9 cellular contexts compared by ENCODE assay signal in genomic region chrX:153032397-153033118, GRCh38. TPM values are rescaled to one million over a fixed set of nuclear protein-coding genes. Genes with fewer than 3 reads are reported as not detected.
A peak's percentile ranks its signal among the peaks of the same experiment; 100 is the strongest.
DNase-seq lines count a peak whose midpoint lies in the region; FAIRE-seq and TF ChIP-seq lines count a peak whose summit lies in the region.
"Had no signal": no experiment of that assay in that cellular context is flagged by ENCODE, and none has a peak within 500 bp of the region (broad histone marks: within the 10 kb centered on the region; RNA-seq: fewer than 3 reads in every experiment).

No MANE protein-coding gene starts in this region.

- H3K4me1 ChIP-seq in osteoblast (ENCODE audit: insufficient read depth, low read length) = peaks cover 5% of the 10 kb centered on the region
- no peaks in the 10 kb centered on the region for H3K4me1 ChIP-seq in testis

- H3K27me3 ChIP-seq in osteoblast (ENCODE audit: insufficient read depth, low read length) (no peaks in the 10 kb centered on the region), testis (no peaks in the 10 kb centered on the region)

- TF ChIP-seq POLR2A in testis (IDR thresholded peaks at IDR 0.05) = no peak

- peak overlapping the region; percentile 61 for H3K4me3 ChIP-seq in osteoblast (ENCODE audit: insufficient read depth, low read length)
- peak overlapping the region; percentile 24 to 51 for H3K4me3 ChIP-seq in testis

- peak; percentile 86 for FAIRE-seq in GM19239 (lab: Jason Lieb, UNC)

- TF ChIP-seq CTCF in osteoblast (IDR thresholded peaks at IDR 0.05; ENCODE audit: extremely low read depth, low read depth, low read length) (peak; percentile 57), testis (IDR thresholded peaks at IDR 0.05) (peak; percentile 67 to 91 (median 81))

- WGBS in testis, 2 donors = 3 to 21% methylated on average over 24 to 37 of the region's 64 CpGs

- H4K20me1 ChIP-seq in osteoblast (ENCODE audit: insufficient read depth, low read length) = no peaks in the 10 kb centered on the region

- H3K9me3 ChIP-seq in osteoblast (ENCODE audit: low read depth, low read length) (no peaks in the 10 kb centered on the region), testis (no peaks in the 10 kb centered on the region)

- H3K4me2 ChIP-seq in osteoblast (ENCODE audit: insufficient read depth, low read length) = peak overlapping the region; percentile 61

- DNase-seq in C1 segment of cervical spinal cord (lab: John Stamatoyannopoulos, UW) = peak in 12 of 14 donors; percentile 4 to 72 (median 28)
- peak; percentile 68 for DNase-seq in GM19239 (ENCODE audit: insufficient read length, low spot score)
- peak; percentile 63 for DNase-seq in HPDE6-E6E7 (ENCODE audit: extremely low spot score)
- DNase-seq in RPMI7951 (ENCODE audit: low read depth) = peak; percentile 57
- peak; percentile 85 for DNase-seq in activated effector memory CD4-positive, alpha-beta T cell treated with anti-CD3 and anti-CD28 coated beads, Interleukin-2, amount 50 U/mL, for 16 hours
- peak; percentile 68 for DNase-seq in germinal center (ENCODE audit: low spot score)
- DNase-seq in osteoblast (ENCODE audit: insufficient read length, low spot score, missing footprints) = peak; percentile 94
- DNase-seq in testis = peak; percentile 78

- intact Hi-C loops in testis (cut with DNase I; ENCODE audit: low total_unique reads) = no loop called here

- H3K79me2 ChIP-seq in osteoblast (ENCODE audit: insufficient read depth, low read length) = no peaks in the 10 kb centered on the region

- H3K36me3 ChIP-seq in osteoblast (ENCODE audit: insufficient read depth, low read length) = no peaks in the 10 kb centered on the region
- H3K36me3 ChIP-seq in testis (ENCODE audit: low read depth, missing control alignments) = no peaks in the 10 kb centered on the region

- H2AFZ ChIP-seq in osteoblast (ENCODE audit: low read length) = peak overlapping the region; percentile 53

- H3K27ac ChIP-seq in osteoblast (ENCODE audit: low read depth, low read length) (no peak overlapping the region), testis (no peak overlapping the region)

RNA-seq across cellular contexts. Expression of gene PNMA3, which starts 23.7 kb away (rescaled TPM):
- total RNA-seq in RPMI7951 (2014; rRNA removed; shearing (Covaris generic)) = not detected in 2 replicates
- total RNA-seq in osteoblast = not detected in 2 replicates
- total RNA-seq in testis = 10 to 100 TPM; 28.2 to 35.0 TPM
- polyA plus RNA-seq in testis (ENCODE audit: insufficient read depth, low read depth, low replicate concordance) = 26.2 TPM

RNA-seq across cellular contexts. Expression of gene PNMA5, which starts 38.6 kb away (rescaled TPM):
- total RNA-seq in RPMI7951 (2014; rRNA removed; shearing (Covaris generic)) = not detected in 2 replicates
- total RNA-seq in osteoblast = not detected in 2 replicates
- 10 to 100 TPM; 13.0 to 13.9 TPM for total RNA-seq in testis
- polyA plus RNA-seq in testis (ENCODE audit: insufficient read depth, low read depth, low replicate concordance) = 15.8 TPM
- total RNA-seq: activated CD8-positive, alpha-beta memory T cell treated with anti-CD3 and anti-CD28 coated beads for 36 hours had no signal

RNA-seq across cellular contexts. Expression of gene PNMA6A, which starts 39.7 kb away (rescaled TPM):
- total RNA-seq in RPMI7951 (2014; rRNA removed; shearing (Covaris generic)) = 0.10 and 0.12 TPM in 2 replicates
- 1.1 and 1.2 TPM in 2 replicates for total RNA-seq in osteoblast
- 1 to 10 TPM; 3.7 to 4.0 TPM for total RNA-seq in testis
- 4.2 TPM for polyA plus RNA-seq in testis (ENCODE audit: insufficient read depth, low read depth, low replicate concordance)

Comparison
In these comparisons a context has a peak if more than half of its experiments do, and no peak if none do; other contexts are left out.
1. DNase-seq: peak in every context shown above with its lines; median percentile 94 in osteoblast; 85 in activated effector memory CD4-positive, alpha-beta T cell treated with anti-CD3 and anti-CD28 coated beads, Interleukin-2, amount 50 U/mL, for 16 hours; 78 in testis; 68 in GM19239; 68 in germinal center; 63 in HPDE6-E6E7; 57 in RPMI7951; 28 in C1 segment of cervical spinal cord.
2. RNA of gene PNMA3, which starts 23.7 kb away (total RNA-seq): 28.2 to 35.0 TPM in testis; not detected in RPMI7951 and not detected in osteoblast; every median in the first group is over 10 times any median in the second.
3. RNA of gene PNMA5, which starts 38.6 kb away (total RNA-seq): 13.0 to 13.9 TPM in testis; not detected in RPMI7951 and not detected in osteoblast; every median in the first group is over 10 times any median in the second.